ENCODE assay signal across 1 cellular context in genomic region chr1:66331641-66332523, GRCh38.
TF ChIP-seq lines count a peak whose summit lies in the region.

No MANE protein-coding gene starts in this region.

TF ChIP-seq in WTC11, 78 proteins besides CTCF, POLR2A, EP300 and RAD21 (continued from another document):
- TF ChIP-seq PRDM15 (CRISPR knock-in tag; IDR thresholded peaks at IDR 0.05) (peak; percentile 91), MLX (CRISPR knock-in tag; IDR thresholded peaks at IDR 0.05) (no peak), ESRRA (CRISPR knock-in tag; IDR thresholded peaks at IDR 0.05; ENCODE audit: borderline replicate concordance) (no peak), HMGXB4 (CRISPR knock-in tag; IDR thresholded peaks at IDR 0.05) (no peak), ZNF671 (CRISPR knock-in tag; IDR thresholded peaks at IDR 0.05) (no peak), TEAD1 (CRISPR knock-in tag; IDR thresholded peaks at IDR 0.05) (0 out of 2 replicates have a peak, but pooled peaks have one; percentile 63), PREB (CRISPR knock-in tag; IDR thresholded peaks at IDR 0.05; ENCODE audit: borderline replicate concordance) (no peak), NR2C2 (CRISPR knock-in tag; IDR thresholded peaks at IDR 0.05) (no peak)
